21 cellular contexts compared by ENCODE assay signal in the genomic region with DNA sequence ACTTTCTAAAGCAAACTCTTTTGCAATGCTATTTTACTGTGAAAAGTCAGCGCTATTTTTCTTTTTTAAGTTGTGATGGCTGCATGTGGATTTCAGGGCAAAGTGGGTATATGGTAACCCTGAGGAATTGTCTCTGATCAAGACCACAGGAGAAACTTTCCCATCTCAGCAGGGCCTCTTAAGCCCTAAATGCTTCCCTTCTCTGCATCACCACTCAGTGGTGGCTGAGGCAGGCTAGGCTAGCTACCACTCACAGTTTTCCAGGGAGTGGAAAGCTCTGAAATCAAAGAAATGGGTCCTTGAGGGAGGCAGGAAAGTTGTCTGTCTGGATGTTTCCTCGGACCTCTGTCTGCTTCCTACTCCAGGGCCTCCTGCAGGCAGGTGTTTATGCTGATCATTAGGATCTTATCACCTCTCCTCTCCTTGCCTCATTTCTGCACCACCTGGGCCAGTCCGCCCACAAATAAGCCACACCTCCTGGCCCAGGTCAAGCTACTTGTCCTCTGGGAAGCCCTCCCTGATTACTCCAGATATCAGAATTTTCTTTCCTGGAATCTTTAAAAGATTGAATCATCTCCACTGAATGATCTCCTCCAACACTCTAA. TPM values are rescaled to one million over a fixed set of nuclear protein-coding genes. Genes with fewer than 3 reads are reported as not detected.
DNase-seq lines count a peak whose midpoint lies in the region; ATAC-seq and TF ChIP-seq lines count a peak whose summit lies in the region.
"Had no signal": no experiment of that assay in that cellular context is flagged by ENCODE, and none has a peak within 500 bp of the region (broad histone marks: within the 10 kb centered on the region; RNA-seq: fewer than 3 reads in every experiment).

No MANE protein-coding gene starts in this region.

- 57 to 68% methylated on average over 2 to 3 of the region's 3 CpGs for WGBS in endodermal cell (ENCODE audit: insufficient coverage in 1 of 2, insufficient read length in 1 of 2), 2 experiments

- H3K4me3 ChIP-seq in endodermal cell (ENCODE audit: low read length), result no peak overlapping the region
- H3K4me3 ChIP-seq in rectal smooth muscle tissue (ENCODE audit: low read length), result no peak overlapping the region
- H3K4me3 ChIP-seq: A549, Peyer's patch had no signal

- H3K27me3 ChIP-seq in endodermal cell (ENCODE audit: control insufficient read depth, insufficient read depth, low read length, poor library complexity, severe bottlenecking) (peaks cover 50% of the 10 kb centered on the region), rectal smooth muscle tissue (ENCODE audit: control insufficient read depth, insufficient read depth, low read length) (no peaks in the 10 kb centered on the region)
- H3K27me3 ChIP-seq: Peyer's patch had no signal

- DNase-seq in DMS53 (lab: John Stamatoyannopoulos, UW), result peak; percentile 73
- DNase-seq in NCI-H69 (lab: John Stamatoyannopoulos, UW), result peak; percentile 48
- DNase-seq in endodermal cell, result peak; percentile 60
- DNase-seq in GM03348 (ENCODE audit: low spot score), result no peak
- no peak for DNase-seq in middle frontal gyrus (ENCODE audit: extremely low spot score, low spot score)
- DNase-seq in Kasumi-1 (lab: John Stamatoyannopoulos, UW), result no peak
- DNase-seq: CD4-positive, alpha-beta memory T cell; DMS153; EL; HFFc6; IMR-90; MM.1S; NCI-H1092 treated with DMSO at 0.1 percent for 48 hours; NCI-H1694; NCI-H2107; NCI-H510A treated with DMSO at 0.1 percent for 48 hours; Peyer's patch had no signal

- H3K36me3 ChIP-seq in endodermal cell (ENCODE audit: control insufficient read depth, insufficient read depth, low read length), result no peaks in the 10 kb centered on the region
- no peaks in the 10 kb centered on the region for H3K36me3 ChIP-seq in rectal smooth muscle tissue (ENCODE audit: control insufficient read depth, insufficient read depth, low read length)
- H3K36me3 ChIP-seq: Peyer's patch had no signal

- no peak overlapping the region for H3K9ac ChIP-seq in endodermal cell (ENCODE audit: extremely low read depth, low read length, poor library complexity, severe bottlenecking)
- H3K9ac ChIP-seq in rectal smooth muscle tissue (ENCODE audit: low read length), result no peak overlapping the region

- H3K4me1 Mint-ChIP-seq in endodermal cell, result peaks cover 10% of the 10 kb centered on the region
- H3K4me1 Mint-ChIP-seq: CD4-positive, alpha-beta memory T cell had no signal

- H3K9me3 ChIP-seq in endodermal cell (ENCODE audit: control insufficient read depth, low read length), result no peaks in the 10 kb centered on the region
- H3K9me3 ChIP-seq: A549, Peyer's patch had no signal

- TF ChIP-seq CTCF in endodermal cell (conservative IDR thresholded peaks at IDR 0.05), result no peak

- no peaks in the 10 kb centered on the region for H3K36me3 Mint-ChIP-seq in endodermal cell (ENCODE audit: low read depth)
- H3K36me3 Mint-ChIP-seq: CD4-positive, alpha-beta memory T cell had no signal

- H3K4me1 ChIP-seq in endodermal cell (ENCODE audit: control insufficient read depth, insufficient read depth, low read length) (no peaks in the 10 kb centered on the region), rectal smooth muscle tissue (ENCODE audit: control insufficient read depth, insufficient read depth, low read length) (peaks cover 16% of the 10 kb centered on the region)
- H3K4me1 ChIP-seq: A549 had no signal

- H3K27ac ChIP-seq in endodermal cell (ENCODE audit: low read depth, low read length) (no peak overlapping the region), rectal smooth muscle tissue (ENCODE audit: low read depth, low read length) (peak overlapping the region; percentile 47)
- H3K27ac ChIP-seq: A549, HL-60, Peyer's patch had no signal

- no peak overlapping the region for H3K27ac Mint-ChIP-seq in endodermal cell
- H3K27ac Mint-ChIP-seq: CD4-positive, alpha-beta memory T cell; HFFc6 had no signal

- no peaks in the 10 kb centered on the region for H3K9me3 Mint-ChIP-seq in endodermal cell
- H3K9me3 Mint-ChIP-seq: HFFc6 had no signal

- H3K4me3 Mint-ChIP-seq in endodermal cell, result no peak overlapping the region
- H3K4me3 Mint-ChIP-seq: CD4-positive, alpha-beta memory T cell; HFFc6 had no signal

- peaks cover 34% of the 10 kb centered on the region for H3K27me3 Mint-ChIP-seq in endodermal cell (ENCODE audit: insufficient read depth)

- ATAC-seq in GM21390 (IDR thresholded peaks at IDR 0.05; ENCODE audit: unreplicated experiment), result no peak
- ATAC-seq: A549 had no signal

RNA-seq across cellular contexts. Expression of gene CEMIP, which starts 37.0 kb away (rescaled TPM):
- total RNA-seq in endodermal cell, result 1 to 10 TPM in 1 of 2 donors, not detected in 1; 2.2 TPM
- polyA plus RNA-seq in endodermal cell (2013, experiment 1 of 2), result 0.11 TPM
- 0.08 TPM for polyA plus RNA-seq in endodermal cell (2013, experiment 2 of 2)

Comparison
In these comparisons a context has a peak if more than half of its experiments do, and no peak if none do; other contexts are left out.
1. DNase-seq: peak in DMS53 (single experiment), NCI-H69 (single experiment) and endodermal cell (single experiment); none in GM03348 (single experiment), middle frontal gyrus (single experiment) and Kasumi-1 (0 of 2).